19 cellular contexts compared by ENCODE assay signal in the genomic region with DNA sequence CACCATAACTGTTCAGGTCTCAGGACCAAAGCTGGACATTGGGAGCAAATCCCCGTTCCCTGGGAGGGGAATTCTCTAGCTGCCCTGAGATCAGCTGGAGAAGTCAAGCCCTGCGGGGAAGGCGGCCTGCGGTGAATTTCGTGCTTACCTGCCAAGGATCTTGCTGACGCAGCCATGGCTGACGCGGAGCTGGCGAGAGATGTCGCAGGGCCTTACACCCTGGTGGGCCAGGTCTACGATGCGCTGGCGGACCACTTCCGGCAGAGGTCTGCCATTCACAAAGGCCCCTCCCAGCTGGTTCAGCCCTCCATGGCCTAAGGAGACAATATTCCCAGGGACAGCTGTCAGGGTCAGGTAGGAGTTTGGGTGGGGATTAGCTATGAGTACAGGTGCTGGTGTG. TPM values are rescaled to one million over a fixed set of nuclear protein-coding genes. Genes with fewer than 3 reads are reported as not detected.
DNase-seq lines count a peak whose midpoint lies in the region; ATAC-seq, FAIRE-seq and TF ChIP-seq lines count a peak whose summit lies in the region.
"Had no signal": no experiment of that assay in that cellular context is flagged by ENCODE, and none has a peak within 500 bp of the region (broad histone marks: within the 10 kb centered on the region; RNA-seq: fewer than 3 reads in every experiment).

No MANE protein-coding gene starts in this region.

- H3K27ac Mint-ChIP-seq in nephron, result peak overlapping the region; percentile 43 to 83 (median 69)
- H3K27ac Mint-ChIP-seq: CD4-positive, alpha-beta T cell; H9 had no signal

- H4K91ac ChIP-seq in IMR-90 (ENCODE audit: insufficient read depth, low read depth, low read length) (no peak overlapping the region), H1 (replicated peaks; ENCODE audit: insufficient read length, low read length) (no peak overlapping the region)

- H3K14ac ChIP-seq in IMR-90 (replicated peaks; ENCODE audit: low read depth, low read length) (no peak overlapping the region), H1 (ENCODE audit: insufficient read length) (no peak overlapping the region)

- H3K18ac ChIP-seq in IMR-90 (ENCODE audit: low read depth, low read length), result no peak overlapping the region
- H3K18ac ChIP-seq in H1 (ENCODE audit: extremely low read depth, low read length), result no peak overlapping the region

- H3K36me3 Mint-ChIP-seq in nephron (ENCODE audit: low read depth), result peaks cover 47% of the 10 kb centered on the region

- peaks cover 20% of the 10 kb centered on the region for H3K27me3 Mint-ChIP-seq in nephron (ENCODE audit: low read depth)
- H3K27me3 Mint-ChIP-seq: CD4-positive, alpha-beta T cell had no signal

- no peak overlapping the region for H2BK5ac ChIP-seq in IMR-90 (ENCODE audit: low read depth, low read length, poor library complexity, severe bottlenecking)
- H2BK5ac ChIP-seq in H1 (ENCODE audit: low read depth, low read length), result no peak overlapping the region

- 0 out of 2 replicates have a peak, but pooled peaks cover 2% of the 10 kb centered on the region for H3K23me2 ChIP-seq in H1 (ENCODE audit: low read depth, low read length)

- no peaks in the 10 kb centered on the region for H3K9me3 Mint-ChIP-seq in nephron
- H3K9me3 Mint-ChIP-seq: CD4-positive, alpha-beta T cell; H9 had no signal

- H3K27me3 ChIP-seq in IMR-90 (ENCODE audit: control insufficient read depth, insufficient read depth, low read length) (no peaks in the 10 kb centered on the region), H1 (replicated peaks in 1 of 4; ENCODE audit: control insufficient read depth in 3 of 4, extremely low read depth in 1 of 4, insufficient read depth in 3 of 4, low read length in 3 of 4) (no peaks in the 10 kb centered on the region), GM23248 (replicated peaks; ENCODE audit: insufficient read depth) (no peaks in the 10 kb centered on the region), WERI-Rb-1 (ENCODE audit: insufficient read depth, low read depth, severe bottlenecking) (no peaks in the 10 kb centered on the region)
- H3K27me3 ChIP-seq: BE2C had no signal

- 0 out of 2 replicates have a peak, but pooled peaks cover 7% of the 10 kb centered on the region for H3F3A ChIP-seq in GM23248 (ENCODE audit: insufficient read depth)

- in situ Hi-C loops in IMR-90 (cut with MboI; ENCODE audit: low sequenced_read_pairs), result loop anchor here (5.0 kb wide), 1 partner anchor 126 kb away; no protein-coding TSS in a partner anchor
- in situ Hi-C loops in GM23248 (cut with MboI), result no loop called here

- ATAC-seq in A549 (no peak), IMR-90 (ENCODE audit: low read depth) (no peak)

- intact Hi-C loops in IMR-90 (cut with micrococcal nuclease), result no loop called here

- no peak overlapping the region for H3K4ac ChIP-seq in IMR-90 (ENCODE audit: low read depth, low read length)
- no peak overlapping the region for H3K4ac ChIP-seq in H1 (replicated peaks; ENCODE audit: insufficient read length, low read depth, low read length)

- TF ChIP-seq CTCF in A549 (IDR thresholded peaks at IDR 0.05) (no peak), IMR-90 (conservative IDR thresholded peaks at IDR 0.05; ENCODE audit: low read depth, low read length) (no peak), H1 (IDR thresholded peaks at IDR 0.05; ENCODE audit: control extremely low read depth in 1 of 3, insufficient read depth in 1 of 3, low read depth in 1 of 3, low read length in 3 of 3) (no peak), nephron (IDR thresholded peaks at IDR 0.05; ENCODE audit: unreplicated experiment in 3 of 3) (no peak), WERI-Rb-1 (IDR thresholded peaks at IDR 0.05; ENCODE audit: low read depth, low read length) (no peak)

- dilution Hi-C loops in IMR-90 (cut with HindIII; ENCODE audit: low sequenced_read_pairs, unreplicated experiment), result no loop called here

- POLR2A ChIA-PET in A549 (lab: Yijun Ruan, JAX), result no interaction called here
- POLR2A ChIA-PET in IMR-90 (lab: Charles Lee; ENCODE audit: unreplicated experiment), result no interaction called here
- POLR2A ChIA-PET in H1 (lab: Charles Lee; ENCODE audit: partially characterized antibody), result interaction anchor here (1.1 to 1.7 kb wide), 3 partner anchors 13 to 32 kb away, joined by 3 to 4 read pairs (median 3); no protein-coding TSS in a partner anchor

- H4K20me1 ChIP-seq in IMR-90 (ENCODE audit: insufficient read depth, low read length) (no peaks in the 10 kb centered on the region), H1 (replicated peaks in 1 of 2; ENCODE audit: control insufficient read depth in 1 of 2, insufficient read depth in 2 of 2, low read length in 2 of 2) (no peaks in the 10 kb centered on the region), GM23248 (ENCODE audit: insufficient read depth) (no peaks in the 10 kb centered on the region)

- H3K56ac ChIP-seq in IMR-90 (ENCODE audit: extremely low read depth, insufficient read depth, low read length), result no peak overlapping the region
- no peak overlapping the region for H3K56ac ChIP-seq in H1 (replicated peaks; ENCODE audit: insufficient read length, low read depth, low read length)

- H2AFZ ChIP-seq in IMR-90 (replicated peaks; ENCODE audit: low read length, poor library complexity) (peak overlapping the region; percentile 10), H1 (ENCODE audit: low read length) (no peak overlapping the region), GM23248 (no peak overlapping the region)

- FAIRE-seq in A549 (lab: Jason Lieb, UNC) (no peak), H1 (lab: Jason Lieb, UNC) (no peak)
- FAIRE-seq: HTR-8/SVneo had no signal

- no TSS peak for BruUV-seq in IMR-90 (replicated peaks; lab: Mats Ljungman, UMichigan)

- no peak overlapping the region for H2BK20ac ChIP-seq in IMR-90 (ENCODE audit: low read depth, low read length)
- H2BK20ac ChIP-seq in H1 (ENCODE audit: low read length), result no peak overlapping the region

- H3K4me1 ChIP-seq in A549 (peaks cover 37% of the 10 kb centered on the region), IMR-90 (ENCODE audit: control insufficient read depth, insufficient read depth, low read length) (peaks cover 3% of the 10 kb centered on the region), H1 (replicated peaks in 1 of 4; ENCODE audit: control insufficient read depth in 3 of 4, insufficient read depth in 4 of 4, low read length in 3 of 4) (0 out of 7 replicates have a peak, but pooled peaks cover 0 to 1% (median 0%) of the 10 kb centered on the region in 4 experiments), GM23248 (ENCODE audit: insufficient read depth) (peaks cover 14% of the 10 kb centered on the region)
- H3K4me1 ChIP-seq: BE2C had no signal

- peaks cover 10% of the 10 kb centered on the region for H3K9me1 ChIP-seq in IMR-90 (ENCODE audit: insufficient read depth, low read length)

- H3K4me2 ChIP-seq in A549 (no peak overlapping the region), IMR-90 (ENCODE audit: low read depth, low read length) (no peak overlapping the region), H1 (ENCODE audit: insufficient read depth in 1 of 2, low read depth in 2 of 2, low read length in 2 of 2) (no peak overlapping the region), GM23248 (ENCODE audit: unreplicated experiment) (no peak overlapping the region)

- H3K4me1 Mint-ChIP-seq in nephron, result peaks cover 15% of the 10 kb centered on the region

- H3K4me3 Mint-ChIP-seq in nephron, result no peak overlapping the region
- H3K4me3 Mint-ChIP-seq: CD4-positive, alpha-beta T cell; H9 had no signal

- H3K9me3 ChIP-seq in A549, result peaks cover 8% of the 10 kb centered on the region
- H3K9me3 ChIP-seq in IMR-90 (ENCODE audit: control insufficient read depth, insufficient read depth, low read length), result peaks cover 2% of the 10 kb centered on the region; the same call in 1 of the 2 replicates
- no peaks in the 10 kb centered on the region for H3K9me3 ChIP-seq in H1 (ENCODE audit: insufficient read depth in 2 of 2, low read depth in 1 of 2, low read length in 1 of 2)
- H3K9me3 ChIP-seq in GM23248 (ENCODE audit: low read depth), result no peaks in the 10 kb centered on the region
- no peaks in the 10 kb centered on the region for H3K9me3 ChIP-seq in WERI-Rb-1 (ENCODE audit: severe bottlenecking)
- H3K9me3 ChIP-seq: BE2C had no signal

- H3K36me3 ChIP-seq in IMR-90 (ENCODE audit: control insufficient read depth, insufficient read depth, low read length) (no peaks in the 10 kb centered on the region), H1 (ENCODE audit: control insufficient read depth in 2 of 4, insufficient read depth in 4 of 4, low read length in 3 of 4) (no peaks in the 10 kb centered on the region; a peak in 1 of 8 replicates), GM23248 (ENCODE audit: low read depth) (no peaks in the 10 kb centered on the region; the same call in 1 of the 2 replicates), WERI-Rb-1 (no peaks in the 10 kb centered on the region)
- H3K36me3 ChIP-seq: BE2C had no signal

- H2BK120ac ChIP-seq in IMR-90 (ENCODE audit: low read depth, low read length) (no peak overlapping the region), H1 (replicated peaks; ENCODE audit: low read depth, low read length) (no peak overlapping the region)

- peaks cover 0 to 9% of the 10 kb centered on the region in 2 experiments; a peak in 1 of 4 replicates for H3K79me1 ChIP-seq in IMR-90 (ENCODE audit: low read depth in 1 of 2, low read length in 2 of 2)
- H3K79me1 ChIP-seq in H1 (ENCODE audit: low read depth, low read length), result no peaks in the 10 kb centered on the region

- H2BK15ac ChIP-seq in IMR-90 (ENCODE audit: low read depth, low read length), result no peak overlapping the region
- no peak overlapping the region for H2BK15ac ChIP-seq in H1 (ENCODE audit: low read length)

- TF ChIP-seq EP300 in A549 (IDR thresholded peaks at IDR 0.05) (no peak), H1 (IDR thresholded peaks at IDR 0.05; ENCODE audit: borderline replicate concordance in 1 of 2, low read depth in 2 of 2, low read length in 2 of 2) (no peak)

- peak overlapping the region; percentile 33; the same call in 1 of the 2 replicates for H2AK5ac ChIP-seq in IMR-90 (ENCODE audit: low read depth, low read length)
- no peak overlapping the region for H2AK5ac ChIP-seq in H1 (ENCODE audit: low read depth, low read length)

- TF ChIP-seq POLR2A in A549 (IDR thresholded peaks at IDR 0.05; ENCODE audit: low read length), result no peak
- TF ChIP-seq POLR2A in IMR-90 (IDR thresholded peaks at IDR 0.05; ENCODE audit: low read depth, low read length), result no peak
- TF ChIP-seq POLR2A in H1 (IDR thresholded peaks at IDR 0.05; ENCODE audit: control extremely low read depth in 1 of 2, low read depth in 2 of 2, low read length in 2 of 2), result no peak

- no peak overlapping the region for H2BK12ac ChIP-seq in H1 (ENCODE audit: low read depth, low read length)

- H3K23ac ChIP-seq in IMR-90 (ENCODE audit: low read depth, low read length), result no peak overlapping the region
- H3K23ac ChIP-seq in H1 (ENCODE audit: insufficient read length), result no peak overlapping the region

- H3K9me2 ChIP-seq in GM23248 (ENCODE audit: insufficient read depth), result no peaks in the 10 kb centered on the region

- no peak for TF ChIP-seq RAD21 in A549 (conservative IDR thresholded peaks at IDR 0.05 in 1 of 2, IDR thresholded peaks at IDR 0.05 in 1 of 2)
- TF ChIP-seq RAD21 in IMR-90 (IDR thresholded peaks at IDR 0.05; ENCODE audit: low read length), result no peak
- TF ChIP-seq RAD21 in H1 (IDR thresholded peaks at IDR 0.05 in 1 of 2, conservative IDR thresholded peaks at IDR 0.05 in 1 of 2; ENCODE audit: low read depth in 2 of 2, low read length in 2 of 2), result no peak

- WGBS in A549 (ENCODE audit: missing lambda C conversion rate), result 89% methylated on average over 14 of the region's 14 CpGs
- WGBS in IMR-90 (ENCODE audit: extremely low coverage in 2 of 2, insufficient read length in 1 of 2), 2 experiments, result 86% methylated on average over 14 of the region's 14 CpGs; no CpG with 5 or more reads in 1 of the 2 experiments
- 91% methylated on average over 14 of the region's 14 CpGs; no CpG with 5 or more reads in 1 of the 2 experiments for WGBS in H1 (ENCODE audit: extremely low coverage in 1 of 2, insufficient coverage in 1 of 2, insufficient read length in 1 of 2, insufficient replicate concordance in 2 of 2, low coverage in 1 of 2, low lambda C conversion rate in 2 of 2, missing lambda C conversion rate in 1 of 2), 2 experiments
- WGBS in GM23248 (ENCODE audit: low coverage in 1 of 2, low lambda C conversion rate in 2 of 2, missing lambda C conversion rate in 2 of 2), 2 experiments, result 89 to 91% methylated on average over 14 of the region's 14 CpGs

- DNase-seq in A549 (ENCODE audit: low read depth in 1 of 2, low spot score in 1 of 2) (no peak), IMR-90 (no peak), H1 (ENCODE audit: low read depth in 1 of 2, low spot score in 2 of 2) (no peak), GM23248 (no peak), globus pallidus (ENCODE audit: low spot score) (no peak), WERI-Rb-1 (no peak), NCI-H146 treated with DMSO at 0.1 percent for 48 hours (lab: John Stamatoyannopoulos, UW; ENCODE audit: unreplicated experiment) (no peak)
- DNase-seq: ACHN; BE2C; C1 segment of cervical spinal cord; CD4-positive, alpha-beta T cell; DMS153; DMS79 treated with DMSO at 0.1 percent for 48 hours; GF-D8; GOT3; H9; KG1 had no signal

- CTCF ChIA-PET in A549 (lab: Yijun Ruan, JAX) (interaction anchor here (0.6 to 13.6 kb wide), 12 partner anchors 11 to 144 kb away, joined by 3 to 119 read pairs (median 6); a partner anchor contains a TSS), IMR-90 (lab: Yijun Ruan, JAX) (no interaction called here), H1 (lab: Charles Lee; ENCODE audit: partially characterized antibody) (interaction anchor here (0.7 to 9.1 kb wide), 13 partner anchors 8 to 124 kb away, joined by 3 to 145 read pairs (median 5); no protein-coding TSS in a partner anchor)

- H4K5ac ChIP-seq in IMR-90 (ENCODE audit: low read depth, low read length), result no peak overlapping the region
- H4K5ac ChIP-seq in H1 (ENCODE audit: insufficient read length, low read depth, low read length), result no peak overlapping the region

- peak overlapping the region; percentile 97 to 98 for H3K27ac ChIP-seq in A549
- H3K27ac ChIP-seq in IMR-90 (ENCODE audit: insufficient read depth, low read length), result no peak overlapping the region
- H3K27ac ChIP-seq in H1 (ENCODE audit: low read depth, low read length), result no peak overlapping the region
- no peak overlapping the region for H3K27ac ChIP-seq in GM23248
- H3K27ac ChIP-seq in WERI-Rb-1, result no peak overlapping the region

- no peak overlapping the region for H2AK9ac ChIP-seq in IMR-90 (replicated peaks; ENCODE audit: low read depth, low read length, poor library complexity)

- H3K9ac ChIP-seq in IMR-90 (ENCODE audit: low read depth, low read length), result no peak overlapping the region
- H3K9ac ChIP-seq in H1 (replicated peaks in 1 of 4; ENCODE audit: extremely low read depth in 1 of 4, low read depth in 3 of 4, low read length in 3 of 4), result no peak overlapping the region
- no peak overlapping the region for H3K9ac ChIP-seq in GM23248

- H3K4me3 ChIP-seq in A549 (no peak overlapping the region), IMR-90 (ENCODE audit: insufficient read depth, low read depth, low read length) (no peak overlapping the region), H1 (ENCODE audit: extremely low read depth in 1 of 4, insufficient read depth in 2 of 4, low read depth in 3 of 4, low read length in 4 of 4) (no peak overlapping the region), GM23248 (no peak overlapping the region), WERI-Rb-1 (ENCODE audit: low read depth, low read length) (no peak overlapping the region)

- H3K79me2 ChIP-seq in H1 (ENCODE audit: control insufficient read depth in 1 of 2, insufficient read depth in 2 of 2, low read length in 2 of 2) (no peaks in the 10 kb centered on the region), GM23248 (ENCODE audit: insufficient read depth) (peaks cover 61% of the 10 kb centered on the region)

- H4K8ac ChIP-seq in IMR-90 (ENCODE audit: low read depth in 2 of 2, low read length in 2 of 2) (no peak overlapping the region), H1 (ENCODE audit: extremely low read depth, insufficient read depth, low read length) (0 out of 2 replicates have a peak overlapping the region, but pooled peaks have one; percentile 30)

RNA-seq across cellular contexts. Expression of a gene that starts 32.1 kb away (rescaled TPM):
- polyA plus RNA-seq in A549 (2011; rRNA removed) (0.71 and 1.0 TPM in 2 replicates), A549 (2017; fragmentation: RNase III; extraction: RNeasy Plus Mini Kit Qiagen cat#74134 plus additional on column Dnase treatment) (0.81 to 1.7 TPM (median 1.5 TPM) in 3 replicates), IMR-90 (2012; rRNA removed) (1.1 and 1.5 TPM in 2 replicates), H1 (2011; rRNA removed) (0.02 and 0.08 TPM in 2 replicates), GM23248 (2016; fragmentation: Nextera tagmentation; extraction: Ambion mirVana) (13.1 and 20.4 TPM in 2 replicates)
- polyA plus RNA-seq in A549 (2012; cell fraction: cytosol; rRNA removed), result 0.54 and 0.66 TPM in 2 replicates
- polyA plus RNA-seq in A549 (2012; cell fraction: nucleus; rRNA removed), result 0.40 and 0.91 TPM in 2 replicates
- 1.0 and 1.7 TPM in 2 replicates for polyA minus RNA-seq in A549 (2011; rRNA and poly(A)+ RNA removed)
- total RNA-seq in IMR-90 (2012; rRNA removed), result 0.18 and 0.28 TPM in 2 replicates
- 0.37 and 0.92 TPM in 2 replicates for polyA plus RNA-seq in IMR-90 (2012; cell fraction: cytosol; rRNA removed)
- 1.8 and 3.0 TPM in 2 replicates for polyA plus RNA-seq in IMR-90 (2012; cell fraction: nucleus; rRNA removed; ENCODE audit: low replicate concordance)
- not detected in 2 replicates for total RNA-seq in H1 (2021; fragmentation: NEBNext Ultra II Directional; extraction: Animal tissue kit (Norgen Biotek cat#: 25700))
- 0.04 TPM for polyA plus RNA-seq in H1 (2011; cell fraction: cytosol; rRNA removed)
- polyA plus RNA-seq in H1 (2011; cell fraction: nucleus; rRNA removed), result not detected
- polyA plus RNA-seq in H1 (2012, experiment 1 of 2), result 0.10 to 0.34 TPM (median 0.13 TPM) in 3 of 4 replicates, not detected in the other
- not detected for polyA plus RNA-seq in H1 (2012, experiment 2 of 2)
- polyA plus RNA-seq in H1 (2013, experiment 1 of 2), result 0.04 TPM
- 0.06 TPM for polyA plus RNA-seq in H1 (2013, experiment 2 of 2)
- 0.09 TPM in 1 of 2 replicates, not detected in the other for polyA minus RNA-seq in H1 (2011; rRNA and poly(A)+ RNA removed)
- polyA minus RNA-seq in H1 (2011; cell fraction: cytosol; rRNA and poly(A)+ RNA removed), result not detected
- not detected for polyA minus RNA-seq in H1 (2011; cell fraction: nucleus; rRNA and poly(A)+ RNA removed)
- total RNA-seq in GM23248 (2014; rRNA removed; shearing (Covaris generic)), result 2.1 and 5.8 TPM in 2 replicates
- total RNA-seq: H9 had no signal

Comparison
In these comparisons a context has a peak if more than half of its experiments do, and no peak if none do; other contexts are left out.
1. H3K27ac ChIP-seq: peak in A549 (2 of 2); none in IMR-90 (single experiment), H1 (single experiment), GM23248 (single experiment) and WERI-Rb-1 (single experiment).